ENCODE assay signal across 22 cellular contexts in genomic region chrX:112826020-112826419, GRCh38.
"Had no signal": no experiment of that assay in that cellular context is flagged by ENCODE, and none has a peak within 500 bp of the region (broad histone marks: within the 10 kb centered on the region; RNA-seq: fewer than 3 reads in every experiment).

No MANE protein-coding gene starts in this region.

- H3K4me1 ChIP-seq: esophagus muscularis mucosa, lower lobe of right lung, parathyroid adenoma, spleen, upper lobe of right lung had no signal

- H3K4me3 ChIP-seq: esophagus muscularis mucosa, lower lobe of right lung, right lobe of liver, spleen, thoracic aorta, upper lobe of right lung had no signal

- DNase-seq: activated CD4-positive, alpha-beta memory T cell treated with anti-CD3 and anti-CD28 coated beads for 36 hours; activated CD4-positive, alpha-beta T cell treated with anti-CD3 and anti-CD28 coated beads for 36 hours; activated naive CD4-positive, alpha-beta T cell treated with Interleukin-2 at 50 U/mL for 16 hours; activated T-cell treated with anti-CD3 and anti-CD28 coated beads for 4 hours; aorta; cerebellar nuclear complex; effector CD8-positive, alpha-beta T cell; foreskin melanocyte; glutamatergic neuron; hypothalamus; islet precursor cell; lower lobe of right lung; natural killer cell; right lobe of liver; spleen; stimulated activated CD4-positive, alpha-beta T cell treated with anti-CD3 and anti-CD28 coated beads, Interleukin-4, amount 100 ng/mL, for 4 hours; T-cell; upper lobe of right lung had no signal

- H3K9ac ChIP-seq: parathyroid adenoma had no signal

- H3K27ac ChIP-seq: esophagus muscularis mucosa, lower lobe of right lung, parathyroid adenoma, right lobe of liver, spleen, thoracic aorta, upper lobe of right lung had no signal

- H3K36me3 ChIP-seq: esophagus muscularis mucosa, lower lobe of right lung, right lobe of liver, spleen, thoracic aorta, upper lobe of right lung had no signal

- H2AFZ ChIP-seq: parathyroid adenoma had no signal

- H3K27me3 ChIP-seq: esophagus muscularis mucosa, right lobe of liver, spleen, upper lobe of right lung had no signal

- H3K9me3 ChIP-seq: esophagus muscularis mucosa, lower lobe of right lung, right lobe of liver, spleen, thoracic aorta, upper lobe of right lung had no signal

- FAIRE-seq: bronchial epithelial cell had no signal
